In genomic region chr22:26259510-26259909, GRCh38 we compare ENCODE assay signal across 10 cellular contexts.
A peak's percentile ranks its signal among the peaks of the same experiment; 100 is the strongest.
DNase-seq lines count a peak whose midpoint lies in the region; ATAC-seq and TF ChIP-seq lines count a peak whose summit lies in the region.
"Had no signal": no experiment of that assay in that cellular context is flagged by ENCODE, and none has a peak within 500 bp of the region (broad histone marks: within the 10 kb centered on the region; RNA-seq: fewer than 3 reads in every experiment).

No MANE protein-coding gene starts in this region.

- TF ChIP-seq CTCF in hepatocyte (IDR thresholded peaks at IDR 0.05; ENCODE audit: poor library complexity): no peak

- H3K36me3 ChIP-seq in HAP-1 (replicated peaks): no peaks in the 10 kb centered on the region
- no peaks in the 10 kb centered on the region for H3K36me3 ChIP-seq in hepatocyte (replicated peaks; ENCODE audit: insufficient read depth, low read depth)
- H3K36me3 ChIP-seq in aorta (ENCODE audit: control insufficient read depth in 1 of 2, insufficient read depth in 2 of 2, low read length in 1 of 2): no peaks in the 10 kb centered on the region
- H3K36me3 ChIP-seq: tibial nerve had no signal

- H3K4me3 ChIP-seq in HAP-1: no peak overlapping the region
- no peak overlapping the region for H3K4me3 ChIP-seq in hepatocyte
- H3K4me3 ChIP-seq in aorta (ENCODE audit: low read length in 2 of 2): no peak overlapping the region
- H3K4me3 ChIP-seq: tibial nerve had no signal

- H2AFZ ChIP-seq in hepatocyte: no peak overlapping the region

- DNase-seq in AG20443 (ENCODE audit: low spot score) (peak; percentile 42), HAP-1 (ENCODE audit: low spot score in 2 of 2) (peak; percentile 36 to 72), SK-MEL-5 (ENCODE audit: low read depth, low spot score) (peak; percentile 19), hepatocyte (ENCODE audit: low spot score) (peak; percentile 57), aorta (no peak), NCI-H187 (lab: John Stamatoyannopoulos, UW) (no peak)
- DNase-seq: NCI-H1105 had no signal

- ATAC-seq in HG02759 (IDR thresholded peaks at IDR 0.05; ENCODE audit: unreplicated experiment): no peak
- no peak for ATAC-seq in HG03280 (IDR thresholded peaks at IDR 0.05; ENCODE audit: unreplicated experiment)
- ATAC-seq in aorta (ENCODE audit: low FRiP score): no peak

- no peaks in the 10 kb centered on the region for H3K79me2 ChIP-seq in hepatocyte

- H3K4me1 ChIP-seq in HAP-1 (no peaks in the 10 kb centered on the region), hepatocyte (ENCODE audit: insufficient read depth) (no peaks in the 10 kb centered on the region), aorta (ENCODE audit: control insufficient read depth in 1 of 2, insufficient read depth in 2 of 2, low read length in 2 of 2) (no peaks in the 10 kb centered on the region)
- H3K4me1 ChIP-seq: tibial nerve had no signal

- 8% methylated on average over 6 of the region's 6 CpGs for WGBS in hepatocyte (ENCODE audit: low lambda C conversion rate, missing lambda C conversion rate)
- 4 to 6% methylated on average over 6 of the region's 6 CpGs for WGBS in aorta, 2 donors

- intact Hi-C loops in aorta (cut with DNase I): no loop called here

- no peaks in the 10 kb centered on the region for H4K20me1 ChIP-seq in hepatocyte (ENCODE audit: insufficient read depth, poor library complexity, severe bottlenecking)

- H3K9me3 ChIP-seq in HAP-1 (no peaks in the 10 kb centered on the region), hepatocyte (ENCODE audit: low read depth) (no peaks in the 10 kb centered on the region), aorta (ENCODE audit: control insufficient read depth, low read length) (peaks cover 3% of the 10 kb centered on the region)
- H3K9me3 ChIP-seq: tibial nerve had no signal

- in situ Hi-C loops in HAP-1 (cut with MboI; ENCODE audit: low sequenced_read_pairs): no loop called here
- in situ Hi-C loops in SK-MEL-5 (cut with HindIII; ENCODE audit: low pct_unique_long_range_greater_than_20kb, low sequenced_read_pairs): no loop called here

- H3K27ac ChIP-seq in hepatocyte (no peak overlapping the region), aorta (ENCODE audit: low read depth in 1 of 2, low read length in 2 of 2) (no peak overlapping the region)
- H3K27ac ChIP-seq: tibial nerve had no signal

- no peaks in the 10 kb centered on the region for H3K9me2 ChIP-seq in hepatocyte (replicated peaks; ENCODE audit: insufficient read depth)

- H3K27me3 ChIP-seq in HAP-1 (ENCODE audit: low read depth): no peaks in the 10 kb centered on the region
- H3K27me3 ChIP-seq in hepatocyte: peaks cover 19% of the 10 kb centered on the region
- H3K27me3 ChIP-seq in aorta (ENCODE audit: control insufficient read depth in 1 of 2, insufficient read depth in 2 of 2, low read length in 1 of 2): no peaks in the 10 kb centered on the region
- H3K27me3 ChIP-seq: tibial nerve had no signal

- H3K4me2 ChIP-seq in hepatocyte: no peak overlapping the region

Comparison
In these comparisons a context has a peak if more than half of its experiments do, and no peak if none do; other contexts are left out.
1. DNase-seq: peak in AG20443 (single experiment), HAP-1 (2 of 2), SK-MEL-5 (single experiment) and hepatocyte (single experiment); none in aorta (0 of 2) and NCI-H187 (0 of 2).